Comparison of ENCODE assay signal across 19 cellular contexts in genomic region chr3:52359116-52359855, GRCh38. TPM values are rescaled to one million over a fixed set of nuclear protein-coding genes. Genes with fewer than 3 reads are reported as not detected.
A peak's percentile ranks its signal among the peaks of the same experiment; 100 is the strongest.
DNase-seq lines count a peak whose midpoint lies in the region; ATAC-seq, FAIRE-seq and TF ChIP-seq lines count a peak whose summit lies in the region.
"Had no signal": no experiment of that assay in that cellular context is flagged by ENCODE, and none has a peak within 500 bp of the region (broad histone marks: within the 10 kb centered on the region; RNA-seq: fewer than 3 reads in every experiment).

No MANE protein-coding gene starts in this region.

- H4K20me1 ChIP-seq in GM12878 (ENCODE audit: control insufficient read depth, insufficient read depth) = no peaks in the 10 kb centered on the region
- H4K20me1 ChIP-seq: BLaER1 treated with 17β-estradiol and CSF1 and Interleukin-3, amounts not matched to agents 10 nM and 100 nM had no signal

- ATAC-seq in Right ventricle myocardium superior (ENCODE audit: poor library complexity) (no peak), GM12878 (no peak), GM19455 (IDR thresholded peaks at IDR 0.05; ENCODE audit: unreplicated experiment) (no peak)
- ATAC-seq: GM23338 had no signal

- in situ Hi-C loops in GM12878 (cut with MboI) = no loop called here

- no peak for TF ChIP-seq RAD21 in GM12878 (IDR thresholded peaks at IDR 0.05; ENCODE audit: insufficient read depth, low read depth, low read length)

- H3K9me3 ChIP-seq in left ventricle myocardium inferior (replicated peaks) = no peaks in the 10 kb centered on the region
- no peaks in the 10 kb centered on the region for H3K9me3 ChIP-seq in GM12878 (replicated peaks; ENCODE audit: control insufficient read depth, insufficient read depth, low read length)
- H3K9me3 ChIP-seq in kidney (ENCODE audit: control insufficient read depth in 1 of 2, low read length in 2 of 2) = no peaks in the 10 kb centered on the region
- H3K9me3 ChIP-seq: BLaER1 treated with 17β-estradiol and CSF1 and Interleukin-3, amounts not matched to agents 10 nM and 100 nM had no signal

- H3K9ac ChIP-seq in GM12878 (ENCODE audit: control insufficient read depth, insufficient read depth, low read length) = no peak overlapping the region
- H3K9ac ChIP-seq in kidney (ENCODE audit: low read length in 2 of 2) = no peak overlapping the region

- TF ChIP-seq POLR2A in GM12878 (IDR thresholded peaks at IDR 0.05; ENCODE audit: low read depth, low read length) = 0 out of 2 replicates have a peak, but pooled peaks have one; percentile 35

- H3K79me2 ChIP-seq in GM12878 (ENCODE audit: control insufficient read depth, insufficient read depth, low read length) = no peaks in the 10 kb centered on the region

- no peak for TF ChIP-seq EP300 in GM12878 (IDR thresholded peaks at IDR 0.05; ENCODE audit: borderline replicate concordance in 1 of 2, control insufficient read depth in 1 of 2, low read depth in 2 of 2, low read length in 2 of 2)

- H3K4me1 ChIP-seq in left ventricle myocardium inferior (no peaks in the 10 kb centered on the region), GM12878 (ENCODE audit: control insufficient read depth, insufficient read depth, low read length) (no peaks in the 10 kb centered on the region), kidney (ENCODE audit: control insufficient read depth in 1 of 2, insufficient read depth in 1 of 2, low read depth in 1 of 2, low read length in 2 of 2) (no peaks in the 10 kb centered on the region)

- H3K27me3 ChIP-seq in left ventricle myocardium inferior (ENCODE audit: low read depth) (no peaks in the 10 kb centered on the region), GM12878 (replicated peaks in 1 of 2; ENCODE audit: control insufficient read depth in 2 of 2, insufficient read depth in 2 of 2, low read length in 1 of 2) (no peaks in the 10 kb centered on the region)
- H3K27me3 ChIP-seq: BLaER1 treated with 17β-estradiol and CSF1 and Interleukin-3, amounts not matched to agents 10 nM and 100 nM had no signal

- DNase-seq in Right ventricle myocardium superior (peak; percentile 21), left ventricle myocardium inferior (no peak), GM12878 (ENCODE audit: low read depth, low spot score) (no peak), kidney (peak; percentile 57)
- no peak for DNase-seq in stimulated activated CD4-positive, alpha-beta T cell treated with anti-CD3 and anti-CD28 coated beads, Interleukin-2, amount 100 ng/mL, for 24 hours
- DNase-seq: CD4-positive, CD25-positive, alpha-beta regulatory T cell; COR-L47; DMS 273 treated with DMSO at 0.1 percent for 48 hours; DMS53; DND-41; EL; HCEC 1CT had no signal

- intact Hi-C loops in Right ventricle myocardium superior (cut with DNase I) (no loop called here), left ventricle myocardium inferior (cut with micrococcal nuclease) (no loop called here), GM12878 (cut with micrococcal nuclease; ENCODE audit: unreplicated experiment) (no loop called here), kidney (cut with DNase I) (no loop called here)

- no peak for TF ChIP-seq CTCF in left ventricle myocardium inferior (IDR thresholded peaks at IDR 0.05; ENCODE audit: borderline replicate concordance)
- no peak for TF ChIP-seq CTCF in GM12878 (IDR thresholded peaks at IDR 0.05 in 2 of 3, conservative IDR thresholded peaks at IDR 0.05 in 1 of 3; ENCODE audit: control insufficient read depth in 2 of 3, extremely low read depth in 1 of 3, insufficient read depth in 1 of 3, low read depth in 3 of 3, low read length in 3 of 3)
- TF ChIP-seq CTCF in kidney (IDR thresholded peaks at IDR 0.05; ENCODE audit: borderline replicate concordance, extremely low read depth, insufficient read depth) = no peak

- 79% methylated on average over 12 of the region's 12 CpGs for WGBS in GM12878 (ENCODE audit: insufficient coverage, insufficient replicate concordance, low lambda C conversion rate, missing lambda C conversion rate)

- FAIRE-seq in GM12878 (lab: Jason Lieb, UNC) (no peak), kidney (lab: Jason Lieb, UNC) (no peak)
- FAIRE-seq: GM12892, GM18507, H54 had no signal

- RAD21 ChIA-PET in GM12878 (lab: Charles Lee; ENCODE audit: unreplicated experiment) = no interaction called here

- BruUV-seq in GM12878 (replicated peaks; lab: Mats Ljungman, UMichigan) = no TSS peak

- no peak overlapping the region for H3K27ac ChIP-seq in left ventricle myocardium inferior (replicated peaks)
- no peak overlapping the region for H3K27ac ChIP-seq in GM12878 (ENCODE audit: control insufficient read depth, insufficient read depth)
- no peak overlapping the region for H3K27ac ChIP-seq in kidney (ENCODE audit: low read depth in 2 of 2, low read length in 2 of 2)
- H3K27ac ChIP-seq: BLaER1 treated with 17β-estradiol and CSF1 and Interleukin-3, amounts not matched to agents 10 nM and 100 nM; HL-60 had no signal

- H3K36me3 ChIP-seq in left ventricle myocardium inferior (peaks cover 58% of the 10 kb centered on the region), GM12878 (ENCODE audit: control insufficient read depth in 2 of 2, insufficient read depth in 2 of 2, low read length in 1 of 2) (no peaks in the 10 kb centered on the region), kidney (ENCODE audit: control insufficient read depth in 1 of 2, insufficient read depth in 2 of 2, low read length in 2 of 2) (peaks cover 22 to 32% of the 10 kb centered on the region in 2 donors)

- H3K4me2 ChIP-seq in GM12878 (ENCODE audit: control insufficient read depth, insufficient read depth) = no peak overlapping the region
- H3K4me2 ChIP-seq: BLaER1 treated with 17β-estradiol and CSF1 and Interleukin-3, amounts not matched to agents 10 nM and 100 nM; GM23338 had no signal

- H2AFZ ChIP-seq in GM12878 (ENCODE audit: control insufficient read depth, low read depth, low read length) = no peak overlapping the region
- H2AFZ ChIP-seq: GM23338 had no signal

- POLR2A ChIA-PET in GM12878 (lab: Charles Lee) = no interaction called here

- CTCF ChIA-PET in GM12878 (lab: Yijun Ruan, JAX) = no interaction called here

- SMC1A ChIA-PET in GM12878 (lab: Charles Lee; ENCODE audit: uncharacterized antibody, unreplicated experiment) = no interaction called here

- no peak overlapping the region for H3K4me3 ChIP-seq in left ventricle myocardium inferior
- H3K4me3 ChIP-seq in GM12878 = no peak overlapping the region
- no peak overlapping the region for H3K4me3 ChIP-seq in kidney (ENCODE audit: low read length in 2 of 2)
- H3K4me3 ChIP-seq: BLaER1 treated with 17β-estradiol and CSF1 and Interleukin-3, amounts not matched to agents 10 nM and 100 nM; GM23338 had no signal

RNA-seq across cellular contexts. Expression of gene DNAH1, which starts 43.2 kb away (rescaled TPM):
- total RNA-seq in Right ventricle myocardium superior (1.9 TPM), left ventricle myocardium inferior (2.2 TPM), GM12878 (2014; rRNA removed) (3.3 and 3.4 TPM in 2 replicates), GM12878 (2014; rRNA removed; fragmentation: Illumina TruSeq; extraction: Trizol) (2.3 TPM in 2 replicates), GM12878 (2021) (4.4 and 5.7 TPM in 2 replicates), kidney (12.1 TPM)
- total RNA-seq in GM12878 (2013; cell fraction: nucleolus; rRNA removed) = 71.1 and 76.2 TPM in 2 replicates
- polyA plus RNA-seq in GM12878 (2011; ENCODE audit: low read depth) = 3.9 TPM
- polyA plus RNA-seq in GM12878 (2011; rRNA removed) (1.8 and 3.2 TPM in 2 replicates), GM12878 (2014; fragmentation: Illumina TruSeq; extraction: Trizol) (2.3 and 3.7 TPM in 2 replicates), GM12878 (2014; fragmentation: Nextera tagmentation; extraction: Ambion mirVana) (under 1 TPM; 0.31 to 0.33 TPM), GM12878 (2014; rRNA removed) (4.4 and 5.8 TPM in 2 replicates), GM12878 (2016; fragmentation: Nextera tagmentation; extraction: Ambion mirVana) (under 1 TPM; 0.48 to 0.57 TPM), kidney (ENCODE audit: insufficient read depth, low read depth, low replicate concordance) (1.7 TPM)
- polyA plus RNA-seq in GM12878 (2011; cell fraction: cytosol; rRNA removed) = 2.9 and 4.0 TPM in 2 replicates
- polyA plus RNA-seq in GM12878 (2011; cell fraction: nucleus; rRNA removed) = 41.3 and 54.3 TPM in 2 replicates
- 5.3 and 7.2 TPM in 2 replicates for polyA plus RNA-seq in GM12878 (2012)
- 11.5 and 14.5 TPM in 2 replicates for polyA minus RNA-seq in GM12878 (2011; rRNA and poly(A)+ RNA removed)
- 1.0 and 1.3 TPM in 2 replicates for polyA minus RNA-seq in GM12878 (2011; cell fraction: cytosol; rRNA and poly(A)+ RNA removed)
- polyA minus RNA-seq in GM12878 (2011; cell fraction: nucleus; rRNA and poly(A)+ RNA removed) = 10.0 and 18.0 TPM in 2 replicates

RNA-seq across cellular contexts. Expression of gene BAP1, which starts 50.5 kb away (rescaled TPM):
- total RNA-seq in Right ventricle myocardium superior (46.2 TPM), left ventricle myocardium inferior (54.2 TPM), GM12878 (2014; rRNA removed) (75.0 and 84.7 TPM in 2 replicates), GM12878 (2014; rRNA removed; fragmentation: Illumina TruSeq; extraction: Trizol) (34.3 and 36.4 TPM in 2 replicates), GM12878 (2021) (81.9 and 90.4 TPM in 2 replicates), kidney (72.5 TPM)
- total RNA-seq in GM12878 (2013; cell fraction: nucleolus; rRNA removed) = 45.9 and 52.4 TPM in 2 replicates
- 37.8 TPM for polyA plus RNA-seq in GM12878 (2011; ENCODE audit: low read depth)
- polyA plus RNA-seq in GM12878 (2011; rRNA removed) (49.5 and 63.7 TPM in 2 replicates), GM12878 (2014; fragmentation: Illumina TruSeq; extraction: Trizol) (16.7 and 39.2 TPM in 2 replicates), GM12878 (2014; fragmentation: Nextera tagmentation; extraction: Ambion mirVana) (10 to 100 TPM in 1 of 2 experiments, 1 to 10 TPM in 1; 4.4 to 10.3 TPM), GM12878 (2014; rRNA removed) (63.6 and 70.2 TPM in 2 replicates), GM12878 (2016; fragmentation: Nextera tagmentation; extraction: Ambion mirVana) (10 to 100 TPM; 28.4 to 29.7 TPM), kidney (ENCODE audit: insufficient read depth, low read depth, low replicate concordance) (61.6 TPM)
- 64.7 and 74.1 TPM in 2 replicates for polyA plus RNA-seq in GM12878 (2011; cell fraction: cytosol; rRNA removed)
- polyA plus RNA-seq in GM12878 (2011; cell fraction: nucleus; rRNA removed) = 281 and 297 TPM in 2 replicates
- 49.3 and 70.7 TPM in 2 replicates for polyA plus RNA-seq in GM12878 (2012)
- 50.7 and 62.3 TPM in 2 replicates for polyA minus RNA-seq in GM12878 (2011; rRNA and poly(A)+ RNA removed)
- 21.0 and 24.1 TPM in 2 replicates for polyA minus RNA-seq in GM12878 (2011; cell fraction: cytosol; rRNA and poly(A)+ RNA removed)
- polyA minus RNA-seq in GM12878 (2011; cell fraction: nucleus; rRNA and poly(A)+ RNA removed) = 50.4 and 70.7 TPM in 2 replicates

RNA-seq across cellular contexts. Expression of gene PHF7, which starts 51.2 kb away (rescaled TPM):
- total RNA-seq in Right ventricle myocardium superior = 16.8 TPM
- 16.8 TPM for total RNA-seq in left ventricle myocardium inferior
- 10.5 and 11.4 TPM in 2 replicates for total RNA-seq in GM12878 (2013; cell fraction: nucleolus; rRNA removed)
- total RNA-seq in GM12878 (2014; rRNA removed) = 7.7 and 7.8 TPM in 2 replicates
- 7.7 and 8.0 TPM in 2 replicates for total RNA-seq in GM12878 (2014; rRNA removed; fragmentation: Illumina TruSeq; extraction: Trizol)
- total RNA-seq in GM12878 (2021) = 7.0 and 7.6 TPM in 2 replicates
- 2.1 TPM for polyA plus RNA-seq in GM12878 (2011; ENCODE audit: low read depth)
- 11.1 and 14.7 TPM in 2 replicates for polyA plus RNA-seq in GM12878 (2011; rRNA removed)
- 6.8 and 7.5 TPM in 2 replicates for polyA plus RNA-seq in GM12878 (2011; cell fraction: cytosol; rRNA removed)
- 17.2 and 18.8 TPM in 2 replicates for polyA plus RNA-seq in GM12878 (2011; cell fraction: nucleus; rRNA removed)
- 4.4 and 6.0 TPM in 2 replicates for polyA plus RNA-seq in GM12878 (2012)
- 7.5 and 8.3 TPM in 2 replicates for polyA plus RNA-seq in GM12878 (2014; fragmentation: Illumina TruSeq; extraction: Trizol)
- 1 to 10 TPM; 1.3 to 3.4 TPM for polyA plus RNA-seq in GM12878 (2014; fragmentation: Nextera tagmentation; extraction: Ambion mirVana)
- polyA plus RNA-seq in GM12878 (2014; rRNA removed) = 6.5 and 11.1 TPM in 2 replicates
- polyA plus RNA-seq in GM12878 (2016; fragmentation: Nextera tagmentation; extraction: Ambion mirVana) = 10 to 100 TPM in 1 of 2 experiments, 1 to 10 TPM in 1; 9.8 to 12.8 TPM
- 7.3 and 9.6 TPM in 2 replicates for polyA minus RNA-seq in GM12878 (2011; rRNA and poly(A)+ RNA removed)
- 2.8 and 3.9 TPM in 2 replicates for polyA minus RNA-seq in GM12878 (2011; cell fraction: cytosol; rRNA and poly(A)+ RNA removed)
- 4.8 and 7.3 TPM in 2 replicates for polyA minus RNA-seq in GM12878 (2011; cell fraction: nucleus; rRNA and poly(A)+ RNA removed)
- total RNA-seq in kidney = 8.8 TPM
- polyA plus RNA-seq in kidney (ENCODE audit: insufficient read depth, low read depth, low replicate concordance) = 3.9 TPM

Comparison
In these comparisons a context has a peak if more than half of its experiments do, and no peak if none do; other contexts are left out.
1. DNase-seq: peak in Right ventricle myocardium superior (single experiment) and kidney (single experiment); none in left ventricle myocardium inferior (single experiment), GM12878 (single experiment) and stimulated activated CD4-positive, alpha-beta T cell treated with anti-CD3 and anti-CD28 coated beads, Interleukin-2, amount 100 ng/mL, for 24 hours (0 of 2).